In the genomic region with DNA sequence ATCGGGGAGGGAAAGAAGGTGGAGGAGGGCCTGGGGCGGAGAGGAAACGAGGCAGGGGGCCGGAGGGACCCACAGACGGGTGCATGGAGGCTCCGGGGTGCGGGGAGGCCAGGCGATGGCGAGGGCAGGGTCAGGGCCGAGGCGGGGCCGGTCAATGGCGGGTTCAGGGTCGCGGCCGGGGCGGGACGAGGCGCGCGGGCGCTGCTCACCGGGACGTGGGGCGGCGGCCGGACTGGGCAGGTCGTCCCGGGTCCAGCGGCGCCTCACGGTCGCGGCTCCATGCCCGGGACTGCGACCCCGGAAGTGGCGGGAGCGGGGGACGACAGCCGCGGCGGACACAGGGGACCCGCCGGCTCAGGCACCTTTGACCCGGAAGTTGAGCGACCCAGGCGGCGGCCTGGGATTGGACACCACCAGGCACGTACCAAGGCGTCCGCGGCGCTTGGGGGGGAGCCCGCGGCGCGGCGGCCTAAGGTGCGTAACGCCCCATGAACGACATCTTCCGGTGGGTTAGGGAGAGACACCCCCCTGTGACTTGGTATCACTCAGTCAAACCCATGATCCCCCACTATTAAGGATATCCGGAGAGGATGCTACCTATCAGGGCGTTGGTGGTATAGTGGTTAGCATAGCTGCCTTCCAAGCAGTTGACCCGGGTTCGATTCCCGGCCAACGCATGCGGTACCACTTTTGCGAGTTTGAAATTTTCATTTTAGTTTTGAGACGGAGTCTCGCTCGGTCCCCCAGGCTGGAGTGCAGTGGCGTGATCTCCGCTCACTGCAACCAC, we compare ENCODE assay signal across 1 cellular context.
TF ChIP-seq lines count a peak whose summit lies in the region.

A gene (minus strand): TSS at position 378 of the 787 bp plus-strand sequence. CDS start 3,936 bp downstream, outside the sequence.

TF ChIP-seq in HepG2, 621 proteins besides CTCF, POLR2A, EP300 and RAD21 (continued from another document and continues in another):
- TF ChIP-seq ZNF224 (CRISPR knock-in tag; IDR thresholded peaks at IDR 0.05) (no peak), ZNF510 (CRISPR knock-in tag; IDR thresholded peaks at IDR 0.05; ENCODE audit: low read depth) (peak; percentile 85; the same call in 1 of the 2 replicates), NRL (CRISPR knock-in tag; IDR thresholded peaks at IDR 0.05; ENCODE audit: borderline replicate concordance) (no peak), SP4 (CRISPR knock-in tag; IDR thresholded peaks at IDR 0.05) (peak; percentile 46; the same call in 1 of the 2 replicates), PCBP1 (IDR thresholded peaks at IDR 0.05; ENCODE audit: borderline replicate concordance, low read depth, low read length) (0 out of 2 replicates have a peak, but pooled peaks have one; percentile 75), ZNF737 (CRISPR knock-in tag; IDR thresholded peaks at IDR 0.05; ENCODE audit: borderline replicate concordance) (peak; percentile 52; the same call in 1 of the 2 replicates), HNF4G (IDR thresholded peaks at IDR 0.05; ENCODE audit: borderline replicate concordance, low read depth, low read length) (peak; percentile 83; the same call in 1 of the 2 replicates), HNF4G (CRISPR knock-in tag; IDR thresholded peaks at IDR 0.05; ENCODE audit: borderline replicate concordance, low read depth) (peak; percentile 65; the same call in 1 of the 2 replicates), STAG1 (CRISPR knock-in tag; IDR thresholded peaks at IDR 0.05) (peak; percentile 62), NONO (IDR thresholded peaks at IDR 0.05) (no peak), NONO (CRISPR knock-in tag; conservative IDR thresholded peaks at IDR 0.05) (peak; percentile 73), MEIS1 (CRISPR knock-in tag; IDR thresholded peaks at IDR 0.05; ENCODE audit: borderline replicate concordance) (peak; percentile 44; the same call in 1 of the 2 replicates), SCMH1 (CRISPR knock-in tag; IDR thresholded peaks at IDR 0.05; ENCODE audit: borderline replicate concordance) (no peak), ZNF616 (CRISPR knock-in tag; IDR thresholded peaks at IDR 0.05; ENCODE audit: low read depth) (no peak; the same call in none of the 2 replicates), SYNCRIP (IDR thresholded peaks at IDR 0.05; ENCODE audit: insufficient read depth, low read depth, low read length) (no peak), ZNF720 (CRISPR knock-in tag; IDR thresholded peaks at IDR 0.05) (no peak), ZNF20 (CRISPR knock-in tag; IDR thresholded peaks at IDR 0.05) (no peak), ZNF614 (CRISPR knock-in tag; IDR thresholded peaks at IDR 0.05; ENCODE audit: borderline replicate concordance) (peak; percentile 86; the same call in 1 of the 2 replicates), NFE2L2 (IDR thresholded peaks at IDR 0.05; ENCODE audit: low read length) (no peak), CEBPG (CRISPR knock-in tag; IDR thresholded peaks at IDR 0.05) (peak; percentile 36; the same call in 1 of the 2 replicates), ZMYM4 (CRISPR knock-in tag; IDR thresholded peaks at IDR 0.05) (no peak; the same call in 1 of the 2 replicates), HNRNPK (IDR thresholded peaks at IDR 0.05; ENCODE audit: low read depth, low read length, poor library complexity, severe bottlenecking) (peak; percentile 54), GTF3A (CRISPR knock-in tag; conservative IDR thresholded peaks at IDR 0.05) (no peak; the same call in 1 of the 2 replicates), REL (CRISPR knock-in tag; conservative IDR thresholded peaks at IDR 0.05) (no peak), RFXAP (CRISPR knock-in tag; IDR thresholded peaks at IDR 0.05; ENCODE audit: borderline replicate concordance) (peak; percentile 76), NFIC (IDR thresholded peaks at IDR 0.05; ENCODE audit: low read length) (peak; percentile 64; the same call in 1 of the 2 replicates), ZNF468 (CRISPR knock-in tag; IDR thresholded peaks at IDR 0.05) (no peak), ZNF292 (CRISPR knock-in tag; IDR thresholded peaks at IDR 0.05; ENCODE audit: borderline replicate concordance, low read depth) (peak; percentile 37; the same call in 1 of the 2 replicates), CBX5 (CRISPR knock-in tag; IDR thresholded peaks at IDR 0.05; ENCODE audit: borderline replicate concordance) (0 out of 2 replicates have a peak, but pooled peaks have one; percentile 86), MATR3 (CRISPR knock-in tag; IDR thresholded peaks at IDR 0.05) (no peak), MAZ (IDR thresholded peaks at IDR 0.05; ENCODE audit: borderline replicate concordance, low read depth, low read length) (peak; percentile 85), MAZ (CRISPR knock-in tag; IDR thresholded peaks at IDR 0.05; ENCODE audit: low read depth) (peak; percentile 75), ARNTL (CRISPR knock-in tag; IDR thresholded peaks at IDR 0.05) (no peak; the same call in 1 of the 2 replicates)
- TF ChIP-seq, protein P1, sequence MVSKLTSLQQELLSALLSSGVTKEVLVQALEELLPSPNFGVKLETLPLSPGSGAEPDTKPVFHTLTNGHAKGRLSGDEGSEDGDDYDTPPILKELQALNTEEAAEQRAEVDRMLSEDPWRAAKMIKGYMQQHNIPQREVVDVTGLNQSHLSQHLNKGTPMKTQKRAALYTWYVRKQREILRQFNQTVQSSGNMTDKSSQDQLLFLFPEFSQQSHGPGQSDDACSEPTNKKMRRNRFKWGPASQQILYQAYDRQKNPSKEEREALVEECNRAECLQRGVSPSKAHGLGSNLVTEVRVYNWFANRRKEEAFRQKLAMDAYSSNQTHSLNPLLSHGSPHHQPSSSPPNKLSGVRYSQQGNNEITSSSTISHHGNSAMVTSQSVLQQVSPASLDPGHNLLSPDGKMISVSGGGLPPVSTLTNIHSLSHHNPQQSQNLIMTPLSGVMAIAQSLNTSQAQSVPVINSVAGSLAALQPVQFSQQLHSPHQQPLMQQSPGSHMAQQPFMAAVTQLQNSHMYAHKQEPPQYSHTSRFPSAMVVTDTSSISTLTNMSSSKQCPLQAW (CRISPR knock-in tag; IDR thresholded peaks at IDR 0.05): peak; percentile 82; the same call in 1 of the 2 replicates
- TF ChIP-seq, protein P2, sequence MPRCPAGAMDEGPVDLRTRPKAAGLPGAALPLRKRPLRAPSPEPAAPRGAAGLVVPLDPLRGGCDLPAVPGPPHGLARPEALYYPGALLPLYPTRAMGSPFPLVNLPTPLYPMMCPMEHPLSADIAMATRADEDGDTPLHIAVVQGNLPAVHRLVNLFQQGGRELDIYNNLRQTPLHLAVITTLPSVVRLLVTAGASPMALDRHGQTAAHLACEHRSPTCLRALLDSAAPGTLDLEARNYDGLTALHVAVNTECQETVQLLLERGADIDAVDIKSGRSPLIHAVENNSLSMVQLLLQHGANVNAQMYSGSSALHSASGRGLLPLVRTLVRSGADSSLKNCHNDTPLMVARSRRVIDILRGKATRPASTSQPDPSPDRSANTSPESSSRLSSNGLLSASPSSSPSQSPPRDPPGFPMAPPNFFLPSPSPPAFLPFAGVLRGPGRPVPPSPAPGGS (CRISPR knock-in tag; IDR thresholded peaks at IDR 0.05): peak; percentile 71
- TF ChIP-seq, protein P3, sequence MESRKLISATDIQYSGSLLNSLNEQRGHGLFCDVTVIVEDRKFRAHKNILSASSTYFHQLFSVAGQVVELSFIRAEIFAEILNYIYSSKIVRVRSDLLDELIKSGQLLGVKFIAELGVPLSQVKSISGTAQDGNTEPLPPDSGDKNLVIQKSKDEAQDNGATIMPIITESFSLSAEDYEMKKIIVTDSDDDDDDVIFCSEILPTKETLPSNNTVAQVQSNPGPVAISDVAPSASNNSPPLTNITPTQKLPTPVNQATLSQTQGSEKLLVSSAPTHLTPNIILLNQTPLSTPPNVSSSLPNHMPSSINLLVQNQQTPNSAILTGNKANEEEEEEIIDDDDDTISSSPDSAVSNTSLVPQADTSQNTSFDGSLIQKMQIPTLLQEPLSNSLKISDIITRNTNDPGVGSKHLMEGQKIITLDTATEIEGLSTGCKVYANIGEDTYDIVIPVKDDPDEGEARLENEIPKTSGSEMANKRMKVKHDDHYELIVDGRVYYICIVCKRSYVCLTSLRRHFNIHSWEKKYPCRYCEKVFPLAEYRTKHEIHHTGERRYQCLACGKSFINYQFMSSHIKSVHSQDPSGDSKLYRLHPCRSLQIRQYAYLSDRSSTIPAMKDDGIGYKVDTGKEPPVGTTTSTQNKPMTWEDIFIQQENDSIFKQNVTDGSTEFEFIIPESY (CRISPR knock-in tag; IDR thresholded peaks at IDR 0.05): peak; percentile 80
- TF ChIP-seq, protein P4, sequence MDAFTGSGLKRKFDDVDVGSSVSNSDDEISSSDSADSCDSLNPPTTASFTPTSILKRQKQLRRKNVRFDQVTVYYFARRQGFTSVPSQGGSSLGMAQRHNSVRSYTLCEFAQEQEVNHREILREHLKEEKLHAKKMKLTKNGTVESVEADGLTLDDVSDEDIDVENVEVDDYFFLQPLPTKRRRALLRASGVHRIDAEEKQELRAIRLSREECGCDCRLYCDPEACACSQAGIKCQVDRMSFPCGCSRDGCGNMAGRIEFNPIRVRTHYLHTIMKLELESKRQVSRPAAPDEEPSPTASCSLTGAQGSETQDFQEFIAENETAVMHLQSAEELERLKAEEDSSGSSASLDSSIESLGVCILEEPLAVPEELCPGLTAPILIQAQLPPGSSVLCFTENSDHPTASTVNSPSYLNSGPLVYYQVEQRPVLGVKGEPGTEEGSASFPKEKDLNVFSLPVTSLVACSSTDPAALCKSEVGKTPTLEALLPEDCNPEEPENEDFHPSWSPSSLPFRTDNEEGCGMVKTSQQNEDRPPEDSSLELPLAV (CRISPR knock-in tag; conservative IDR thresholded peaks at IDR 0.05; ENCODE audit: low read depth): no peak
- TF ChIP-seq, protein P5, sequence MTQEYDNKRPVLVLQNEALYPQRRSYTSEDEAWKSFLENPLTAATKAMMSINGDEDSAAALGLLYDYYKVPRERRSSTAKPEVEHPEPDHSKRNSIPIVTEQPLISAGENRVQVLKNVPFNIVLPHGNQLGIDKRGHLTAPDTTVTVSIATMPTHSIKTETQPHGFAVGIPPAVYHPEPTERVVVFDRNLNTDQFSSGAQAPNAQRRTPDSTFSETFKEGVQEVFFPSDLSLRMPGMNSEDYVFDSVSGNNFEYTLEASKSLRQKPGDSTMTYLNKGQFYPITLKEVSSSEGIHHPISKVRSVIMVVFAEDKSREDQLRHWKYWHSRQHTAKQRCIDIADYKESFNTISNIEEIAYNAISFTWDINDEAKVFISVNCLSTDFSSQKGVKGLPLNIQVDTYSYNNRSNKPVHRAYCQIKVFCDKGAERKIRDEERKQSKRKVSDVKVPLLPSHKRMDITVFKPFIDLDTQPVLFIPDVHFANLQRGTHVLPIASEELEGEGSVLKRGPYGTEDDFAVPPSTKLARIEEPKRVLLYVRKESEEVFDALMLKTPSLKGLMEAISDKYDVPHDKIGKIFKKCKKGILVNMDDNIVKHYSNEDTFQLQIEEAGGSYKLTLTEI (CRISPR knock-in tag; conservative IDR thresholded peaks at IDR 0.05): no peak
- TF ChIP-seq, protein P6, sequence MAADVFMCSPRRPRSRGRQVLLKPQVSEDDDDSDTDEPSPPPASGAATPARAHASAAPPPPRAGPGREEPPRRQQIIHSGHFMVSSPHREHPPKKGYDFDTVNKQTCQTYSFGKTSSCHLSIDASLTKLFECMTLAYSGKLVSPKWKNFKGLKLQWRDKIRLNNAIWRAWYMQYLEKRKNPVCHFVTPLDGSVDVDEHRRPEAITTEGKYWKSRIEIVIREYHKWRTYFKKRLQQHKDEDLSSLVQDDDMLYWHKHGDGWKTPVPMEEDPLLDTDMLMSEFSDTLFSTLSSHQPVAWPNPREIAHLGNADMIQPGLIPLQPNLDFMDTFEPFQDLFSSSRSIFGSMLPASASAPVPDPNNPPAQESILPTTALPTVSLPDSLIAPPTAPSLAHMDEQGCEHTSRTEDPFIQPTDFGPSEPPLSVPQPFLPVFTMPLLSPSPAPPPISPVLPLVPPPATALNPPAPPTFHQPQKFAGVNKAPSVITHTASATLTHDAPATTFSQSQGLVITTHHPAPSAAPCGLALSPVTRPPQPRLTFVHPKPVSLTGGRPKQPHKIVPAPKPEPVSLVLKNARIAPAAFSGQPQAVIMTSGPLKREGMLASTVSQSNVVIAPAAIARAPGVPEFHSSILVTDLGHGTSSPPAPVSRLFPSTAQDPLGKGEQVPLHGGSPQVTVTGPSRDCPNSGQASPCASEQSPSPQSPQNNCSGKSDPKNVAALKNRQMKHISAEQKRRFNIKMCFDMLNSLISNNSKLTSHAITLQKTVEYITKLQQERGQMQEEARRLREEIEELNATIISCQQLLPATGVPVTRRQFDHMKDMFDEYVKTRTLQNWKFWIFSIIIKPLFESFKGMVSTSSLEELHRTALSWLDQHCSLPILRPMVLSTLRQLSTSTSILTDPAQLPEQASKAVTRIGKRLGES (CRISPR knock-in tag; IDR thresholded peaks at IDR 0.05; ENCODE audit: borderline replicate concordance): no peak; the same call in 1 of the 2 replicates
- TF ChIP-seq, protein P7, sequence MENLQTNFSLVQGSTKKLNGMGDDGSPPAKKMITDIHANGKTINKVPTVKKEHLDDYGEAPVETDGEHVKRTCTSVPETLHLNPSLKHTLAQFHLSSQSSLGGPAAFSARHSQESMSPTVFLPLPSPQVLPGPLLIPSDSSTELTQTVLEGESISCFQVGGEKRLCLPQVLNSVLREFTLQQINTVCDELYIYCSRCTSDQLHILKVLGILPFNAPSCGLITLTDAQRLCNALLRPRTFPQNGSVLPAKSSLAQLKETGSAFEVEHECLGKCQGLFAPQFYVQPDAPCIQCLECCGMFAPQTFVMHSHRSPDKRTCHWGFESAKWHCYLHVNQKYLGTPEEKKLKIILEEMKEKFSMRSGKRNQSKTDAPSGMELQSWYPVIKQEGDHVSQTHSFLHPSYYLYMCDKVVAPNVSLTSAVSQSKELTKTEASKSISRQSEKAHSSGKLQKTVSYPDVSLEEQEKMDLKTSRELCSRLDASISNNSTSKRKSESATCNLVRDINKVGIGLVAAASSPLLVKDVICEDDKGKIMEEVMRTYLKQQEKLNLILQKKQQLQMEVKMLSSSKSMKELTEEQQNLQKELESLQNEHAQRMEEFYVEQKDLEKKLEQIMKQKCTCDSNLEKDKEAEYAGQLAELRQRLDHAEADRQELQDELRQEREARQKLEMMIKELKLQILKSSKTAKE (CRISPR knock-in tag; IDR thresholded peaks at IDR 0.05; ENCODE audit: borderline replicate concordance): no peak
- TF ChIP-seq, protein P8, sequence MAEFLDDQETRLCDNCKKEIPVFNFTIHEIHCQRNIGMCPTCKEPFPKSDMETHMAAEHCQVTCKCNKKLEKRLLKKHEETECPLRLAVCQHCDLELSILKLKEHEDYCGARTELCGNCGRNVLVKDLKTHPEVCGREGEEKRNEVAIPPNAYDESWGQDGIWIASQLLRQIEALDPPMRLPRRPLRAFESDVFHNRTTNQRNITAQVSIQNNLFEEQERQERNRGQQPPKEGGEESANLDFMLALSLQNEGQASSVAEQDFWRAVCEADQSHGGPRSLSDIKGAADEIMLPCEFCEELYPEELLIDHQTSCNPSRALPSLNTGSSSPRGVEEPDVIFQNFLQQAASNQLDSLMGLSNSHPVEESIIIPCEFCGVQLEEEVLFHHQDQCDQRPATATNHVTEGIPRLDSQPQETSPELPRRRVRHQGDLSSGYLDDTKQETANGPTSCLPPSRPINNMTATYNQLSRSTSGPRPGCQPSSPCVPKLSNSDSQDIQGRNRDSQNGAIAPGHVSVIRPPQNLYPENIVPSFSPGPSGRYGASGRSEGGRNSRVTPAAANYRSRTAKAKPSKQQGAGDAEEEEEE (CRISPR knock-in tag; IDR thresholded peaks at IDR 0.05; ENCODE audit: borderline replicate concordance): no peak
